In genomic region chr3:100105536-100105935, GRCh38 we compare ENCODE assay signal across 8 cellular contexts. TPM values are rescaled to one million over a fixed set of nuclear protein-coding genes. Genes with fewer than 3 reads are reported as not detected.
DNase-seq lines count a peak whose midpoint lies in the region; ATAC-seq, FAIRE-seq and TF ChIP-seq lines count a peak whose summit lies in the region.

No MANE protein-coding gene starts in this region.

- peak; percentile 44 for ATAC-seq in GM21529 (IDR thresholded peaks at IDR 0.05; ENCODE audit: unreplicated experiment)

- no peaks in the 10 kb centered on the region for H3F3A ChIP-seq in Loucy (ENCODE audit: low read depth)

- no peaks in the 10 kb centered on the region for H4K20me1 ChIP-seq in Loucy (ENCODE audit: insufficient read depth, low read length, poor library complexity, severe bottlenecking)

- H3K9ac ChIP-seq in Loucy (ENCODE audit: low read depth, low read length, poor library complexity, severe bottlenecking), result peak overlapping the region; percentile 2

- DNase-seq in GM12891 (ENCODE audit: insufficient read length, low spot score), result no peak
- peak; percentile 39 for DNase-seq in fibroblast of peridontal ligament (ENCODE audit: extremely low read depth)
- no peak for DNase-seq in KG1 (lab: John Stamatoyannopoulos, UW)
- DNase-seq in GM03348 (ENCODE audit: low spot score), result no peak
- no peak for DNase-seq in A172 (ENCODE audit: low spot score)
- DNase-seq in NCI-H1092 treated with DMSO at 0.1 percent for 48 hours (lab: John Stamatoyannopoulos, UW), result no peak

- no peaks in the 10 kb centered on the region for H3K79me2 ChIP-seq in Loucy (ENCODE audit: insufficient read depth, low read length)

- peak; percentile 63 for FAIRE-seq in GM12891 (lab: Jason Lieb, UNC)

- H3K9me2 ChIP-seq in Loucy (replicated peaks; ENCODE audit: low read depth, low read length), result no peaks in the 10 kb centered on the region

- H3K27me3 ChIP-seq in Loucy (ENCODE audit: insufficient read depth, low read length, poor library complexity, severe bottlenecking), result no peaks in the 10 kb centered on the region

- H2AFZ ChIP-seq in Loucy (ENCODE audit: low read length), result 0 out of 2 replicates have a peak overlapping the region, but pooled peaks have one; percentile 5

- peaks cover 23% of the 10 kb centered on the region for H3K4me1 ChIP-seq in Loucy (ENCODE audit: insufficient read depth, low read length, poor library complexity, severe bottlenecking)

- no peak for TF ChIP-seq POLR2A in GM12891 (IDR thresholded peaks at IDR 0.05; ENCODE audit: low read depth, low read length)

- no peaks in the 10 kb centered on the region for H3K9me3 ChIP-seq in Loucy (ENCODE audit: insufficient read depth, low read depth, low read length)

- no peaks in the 10 kb centered on the region for H3K36me3 ChIP-seq in Loucy (ENCODE audit: insufficient read depth, low read length)

- no peak for TF ChIP-seq CTCF in Loucy (conservative IDR thresholded peaks at IDR 0.05; ENCODE audit: low read length)

- H3K4me2 ChIP-seq in Loucy (ENCODE audit: low read depth, low read length, poor library complexity, severe bottlenecking), result peak overlapping the region; percentile 1

- no peak overlapping the region for H3K4me3 ChIP-seq in Loucy (ENCODE audit: low read length, poor library complexity, severe bottlenecking)

TF ChIP-seq in GM12891, 5 proteins besides CTCF, POLR2A, EP300 and RAD21:
- TF ChIP-seq TAF1 (IDR thresholded peaks at IDR 0.05; ENCODE audit: low read depth, low read length) (no peak), SPI1 (IDR thresholded peaks at IDR 0.05; ENCODE audit: low read depth, low read length) (no peak), POU2F2 (IDR thresholded peaks at IDR 0.05; ENCODE audit: low read depth, low read length) (no peak), POLR2AphosphoS5 (IDR thresholded peaks at IDR 0.05; ENCODE audit: low read depth, low read length) (no peak), PAX5 (IDR thresholded peaks at IDR 0.05; ENCODE audit: insufficient read depth, low read length, severe bottlenecking) (no peak)

RNA-seq across cellular contexts. Expression of gene FILIP1L, which starts 8.8 kb away (rescaled TPM):
- 2.0 TPM for polyA plus RNA-seq in GM12891 (2012; ENCODE audit: low read depth, missing spikeins)
- 29.0 and 48.1 TPM in 2 replicates for total RNA-seq in A172 (2014; rRNA removed; shearing (Covaris generic))
